ENCODE assay signal across 38 cellular contexts in genomic region chr10:125362966-125363365, GRCh38.
"Had no signal": no experiment of that assay in that cellular context is flagged by ENCODE, and none has a peak within 500 bp of the region (broad histone marks: within the 10 kb centered on the region; RNA-seq: fewer than 3 reads in every experiment).

No MANE protein-coding gene starts in this region.

- H3K4me3 Mint-ChIP-seq: activated naive CD4-positive, alpha-beta T cell treated with anti-CD3 and anti-CD28 coated beads for 36 hours; activated naive CD4-positive, alpha-beta T cell treated with anti-CD3 and anti-CD28 coated beads, Interleukin-2, amount 10 ng/mL, durations not matched to agents 7 days and 5 days; activated naive CD4-positive, alpha-beta T cell treated with anti-CD3 and anti-CD28 coated beads, Interleukin-2, amount 50 U/mL, for 24 hours; activated naive CD8-positive, alpha-beta T cell; activated naive CD8-positive, alpha-beta T cell treated with anti-CD3 and anti-CD28 coated beads for 36 hours; activated naive CD8-positive, alpha-beta T cell treated with anti-CD3 and anti-CD28 coated beads, Interleukin-2, amount 10 ng/mL, durations not matched to agents 7 days and 5 days; activated naive CD8-positive, alpha-beta T cell treated with anti-CD3 and anti-CD28 coated beads, Interleukin-2, amount 50 U/mL, for 24 hours; activated T-cell treated with anti-CD3 and anti-CD28 coated beads, Interleukin-2, amount 50 U/mL, for 24 hours; activated T-cell treated with anti-CD3 and anti-CD28 coated beads, Interleukin-2, amount 50 U/mL, for 4 hours; activated T-cell treated with anti-CD3 and anti-CD28 coated beads, Interleukin-2, amount 50 U/mL, for 72 hours; activated T-helper 1 cell treated with anti-CD3 and anti-CD28 coated beads, Interleukin-12 subunit alpha, Interleukin-12 subunit beta, Interleukin-2, Interleukin-4 antibody, amounts not matched to agents 30 ng/mL and 10 ng/mL and 1 ng/mL, durations not matched to agents 14 hours and 24 hours and 36 hours; activated T-helper 17 cell treated with anti-CD3 and anti-CD28 coated beads, Interleukin-2, amount 50 U/mL, for 72 hours; brain; central memory CD8-positive, alpha-beta T cell had no signal

- DNase-seq: activated effector memory CD4-positive, alpha-beta T cell treated with anti-CD3 and anti-CD28 coated beads, Interleukin-2, amount 50 U/mL, for 16 hours; activated effector memory CD4-positive, alpha-beta T cell treated with Interleukin-2 at 50 U/mL for 16 hours; activated gamma-delta T cell; activated gamma-delta T cell treated with Interleukin-2 at 50 U/mL for 16 hours; activated naive CD4-positive, alpha-beta T cell; activated naive CD4-positive, alpha-beta T cell treated with anti-CD3 and anti-CD28 coated beads for 36 hours; activated naive CD4-positive, alpha-beta T cell treated with anti-CD3 and anti-CD28 coated beads, Interleukin-2, amount 10 ng/mL, durations not matched to agents 7 days and 5 days; activated naive CD4-positive, alpha-beta T cell treated with anti-CD3 and anti-CD28 coated beads, Interleukin-2, amount 50 U/mL, for 16 hours; activated naive CD4-positive, alpha-beta T cell treated with Interleukin-2 at 50 U/mL for 16 hours; activated naive CD8-positive, alpha-beta T cell treated with anti-CD3 and anti-CD28 coated beads for 36 hours; activated naive CD8-positive, alpha-beta T cell treated with anti-CD3 and anti-CD28 coated beads, Interleukin-2, amount 10 ng/mL, durations not matched to agents 7 days and 5 days; activated naive CD8-positive, alpha-beta T cell treated with anti-CD3 and anti-CD28 coated beads, Interleukin-2, amount 50 U/mL, for 24 hours; activated T-cell treated with anti-CD3 and anti-CD28 coated beads, Interleukin-2, amount 50 U/mL, for 24 hours; activated T-cell treated with anti-CD3 and anti-CD28 coated beads, Interleukin-2, amount 50 U/mL, for 4 hours; activated T-cell treated with anti-CD3 and anti-CD28 coated beads, Interleukin-2, amount 50 U/mL, for 48 hours; activated T-cell treated with anti-CD3 and anti-CD28 coated beads, Interleukin-2, amount 50 U/mL, for 72 hours; adrenal gland; amniotic stem cell; amygdala; anterior cingulate cortex; aorta; body of pancreas; brain microvascular endothelial cell; caudate nucleus; central memory CD4-positive, alpha-beta T cell; cerebellar nuclear complex had no signal

- H3K36me3 ChIP-seq: adrenal gland, ascending aorta, brain microvascular endothelial cell, breast epithelium, cardiac muscle cell had no signal

- H3K36me3 Mint-ChIP-seq: activated naive CD4-positive, alpha-beta T cell treated with anti-CD3 and anti-CD28 coated beads, Interleukin-2, amount 10 ng/mL, durations not matched to agents 7 days and 5 days; activated naive CD4-positive, alpha-beta T cell treated with anti-CD3 and anti-CD28 coated beads, Interleukin-2, amount 50 U/mL, for 72 hours; activated naive CD8-positive, alpha-beta T cell; activated naive CD8-positive, alpha-beta T cell treated with anti-CD3 and anti-CD28 coated beads for 36 hours; activated naive CD8-positive, alpha-beta T cell treated with anti-CD3 and anti-CD28 coated beads, Interleukin-2, amount 10 ng/mL, durations not matched to agents 7 days and 5 days; brain had no signal

- ATAC-seq: activated naive CD4-positive, alpha-beta T cell treated with anti-CD3 and anti-CD28 coated beads, Interleukin-2, amount 50 U/mL, for 72 hours; activated naive CD8-positive, alpha-beta T cell treated with anti-CD3 and anti-CD28 coated beads, Interleukin-2, amount 50 U/mL, for 24 hours; activated T-cell treated with anti-CD3 and anti-CD28 coated beads, Interleukin-2, amount 50 U/mL, for 4 hours; activated T-cell treated with anti-CD3 and anti-CD28 coated beads, Interleukin-2, amount 50 U/mL, for 72 hours; activated T-helper 17 cell treated with anti-CD3 and anti-CD28 coated beads, Interleukin-2, amount 50 U/mL, for 72 hours; body of pancreas had no signal

- H3K27ac ChIP-seq: adrenal gland, ascending aorta, body of pancreas, brain microvascular endothelial cell, breast epithelium, cardiac muscle cell had no signal

- H3K9me3 Mint-ChIP-seq: activated T-helper 1 cell treated with anti-CD3 and anti-CD28 coated beads, Interleukin-12 subunit alpha, Interleukin-12 subunit beta, Interleukin-2, Interleukin-4 antibody, amounts not matched to agents 30 ng/mL and 10 ng/mL and 1 ng/mL, durations not matched to agents 14 hours and 24 hours and 36 hours had no signal

- FAIRE-seq: astrocyte had no signal

- H3K27me3 Mint-ChIP-seq: activated naive CD4-positive, alpha-beta T cell treated with anti-CD3 and anti-CD28 coated beads, Interleukin-2, amount 10 ng/mL, durations not matched to agents 7 days and 5 days; activated naive CD4-positive, alpha-beta T cell treated with anti-CD3 and anti-CD28 coated beads, Interleukin-2, amount 50 U/mL, for 24 hours; activated naive CD8-positive, alpha-beta T cell treated with anti-CD3 and anti-CD28 coated beads, Interleukin-2, amount 10 ng/mL, durations not matched to agents 7 days and 5 days; brain had no signal

- H3K4me1 ChIP-seq: adrenal gland, ascending aorta, body of pancreas, breast epithelium had no signal

- H3K27me3 ChIP-seq: ascending aorta, body of pancreas, brain microvascular endothelial cell, breast epithelium, cardiac muscle cell had no signal

- H3K4me1 Mint-ChIP-seq: activated naive CD4-positive, alpha-beta T cell treated with anti-CD3 and anti-CD28 coated beads, Interleukin-2, amount 10 ng/mL, durations not matched to agents 7 days and 5 days; activated naive CD4-positive, alpha-beta T cell treated with anti-CD3 and anti-CD28 coated beads, Interleukin-2, amount 50 U/mL, for 24 hours; activated naive CD8-positive, alpha-beta T cell treated with anti-CD3 and anti-CD28 coated beads for 36 hours; activated naive CD8-positive, alpha-beta T cell treated with anti-CD3 and anti-CD28 coated beads, Interleukin-2, amount 10 ng/mL, durations not matched to agents 7 days and 5 days; activated naive CD8-positive, alpha-beta T cell treated with anti-CD3 and anti-CD28 coated beads, Interleukin-2, amount 50 U/mL, for 24 hours; activated T-helper 17 cell treated with anti-CD3 and anti-CD28 coated beads, Interleukin-2, amount 50 U/mL, for 72 hours; brain; central memory CD8-positive, alpha-beta T cell had no signal

- H3K9me3 ChIP-seq: adrenal gland, ascending aorta, body of pancreas, breast epithelium had no signal

- H3K4me3 ChIP-seq: adrenal gland, ascending aorta, body of pancreas, breast epithelium, cardiac muscle cell had no signal

- H3K27ac Mint-ChIP-seq: activated naive CD4-positive, alpha-beta T cell treated with anti-CD3 and anti-CD28 coated beads for 36 hours; activated naive CD4-positive, alpha-beta T cell treated with anti-CD3 and anti-CD28 coated beads, Interleukin-2, amount 10 ng/mL, durations not matched to agents 7 days and 5 days; activated naive CD4-positive, alpha-beta T cell treated with anti-CD3 and anti-CD28 coated beads, Interleukin-2, amount 50 U/mL, for 24 hours; activated naive CD4-positive, alpha-beta T cell treated with anti-CD3 and anti-CD28 coated beads, Interleukin-2, amount 50 U/mL, for 72 hours; activated naive CD8-positive, alpha-beta T cell; activated naive CD8-positive, alpha-beta T cell treated with anti-CD3 and anti-CD28 coated beads for 36 hours; activated naive CD8-positive, alpha-beta T cell treated with anti-CD3 and anti-CD28 coated beads, Interleukin-2, amount 10 ng/mL, durations not matched to agents 7 days and 5 days; activated naive CD8-positive, alpha-beta T cell treated with anti-CD3 and anti-CD28 coated beads, Interleukin-2, amount 50 U/mL, for 24 hours; activated T-cell treated with anti-CD3 and anti-CD28 coated beads, Interleukin-2, amount 50 U/mL, for 24 hours; activated T-cell treated with anti-CD3 and anti-CD28 coated beads, Interleukin-2, amount 50 U/mL, for 72 hours; activated T-helper 1 cell treated with anti-CD3 and anti-CD28 coated beads, Interleukin-12 subunit alpha, Interleukin-12 subunit beta, Interleukin-2, Interleukin-4 antibody, amounts not matched to agents 30 ng/mL and 10 ng/mL and 1 ng/mL, durations not matched to agents 14 hours and 24 hours and 36 hours; activated T-helper 17 cell treated with anti-CD3 and anti-CD28 coated beads, Interleukin-2, amount 50 U/mL, for 72 hours; activated T-helper 2 cell treated with anti-CD3 and anti-CD28 coated beads, Interferon-gamma antibody, Interleukin-2, Interleukin-4, amounts not matched to agents 10 μg/mL and 5 μg/mL and 100 μg/mL, durations not matched to agents 14 hours and 24 hours and 36 hours; brain had no signal
